ENCODE assay signal across 30 cellular contexts in the genomic region with DNA sequence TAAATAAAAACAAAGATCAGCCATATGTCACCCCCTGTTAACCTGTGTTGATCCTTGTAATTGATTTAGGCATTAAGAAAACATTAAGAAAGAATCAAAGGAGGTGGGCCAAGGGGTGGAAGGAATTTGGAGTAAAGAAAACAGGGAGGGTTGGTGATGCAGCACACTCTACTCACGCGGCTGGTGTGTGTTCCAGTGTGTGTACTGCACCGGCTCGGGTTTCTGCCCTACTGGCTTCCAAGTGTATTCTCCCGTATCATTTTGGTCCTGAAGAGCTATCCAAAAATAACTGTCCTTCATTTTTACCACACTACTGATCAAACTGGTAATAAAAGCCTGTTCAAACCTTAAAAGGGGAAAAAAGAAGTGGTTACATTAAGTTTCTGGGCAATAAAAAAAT. TPM values are rescaled to one million over a fixed set of nuclear protein-coding genes. Genes with fewer than 3 reads are reported as not detected.
"Had no signal": no experiment of that assay in that cellular context is flagged by ENCODE, and none has a peak within 500 bp of the region (broad histone marks: within the 10 kb centered on the region; RNA-seq: fewer than 3 reads in every experiment).

No MANE protein-coding gene starts in this region.

- H3K27ac ChIP-seq: adrenal gland, body of pancreas, colonic mucosa, epithelial cell of prostate, heart right ventricle, WERI-Rb-1 had no signal

- H3K4me1 ChIP-seq: adrenal gland, body of pancreas, colonic mucosa had no signal

- H3K9me3 ChIP-seq: adrenal gland, body of pancreas, colonic mucosa had no signal

- H3K36me3 ChIP-seq: adrenal gland, colonic mucosa, heart right ventricle, WERI-Rb-1 had no signal

- DNase-seq: activated B cell treated with CpG ODN at 0.5 μM for 24 hours; activated CD4-positive, alpha-beta T cell treated with anti-CD3 and anti-CD28 coated beads for 48 hours; activated CD4-positive, alpha-beta T cell treated with anti-CD3 and anti-CD28 coated beads, Interleukin-2, amount 50 U/mL, for 1 hour; activated CD4-positive, alpha-beta T cell treated with anti-CD3 and anti-CD28 coated beads, Interleukin-2, amount 50 U/mL, for 48 hours; activated CD8-positive, alpha-beta memory T cell treated with anti-CD3 and anti-CD28 coated beads for 24 hours; activated CD8-positive, alpha-beta T cell treated with anti-CD3 and anti-CD28 coated beads for 36 hours; activated effector memory CD4-positive, alpha-beta T cell treated with anti-CD3 and anti-CD28 coated beads, Interleukin-2, amount 50 U/mL, for 16 hours; activated naive CD4-positive, alpha-beta T cell treated with anti-CD3 and anti-CD28 coated beads for 36 hours; activated naive CD8-positive, alpha-beta T cell treated with anti-CD3 and anti-CD28 coated beads for 36 hours; activated naive CD8-positive, alpha-beta T cell treated with anti-CD3 and anti-CD28 coated beads, Interleukin-2, amount 50 U/mL, for 24 hours; activated T-cell treated with anti-CD3 and anti-CD28 coated beads, Interleukin-2, amount 50 U/mL, for 4 hours; adrenal gland; amygdala; aorta; body of pancreas; central memory CD4-positive, alpha-beta T cell; cerebellar nuclear complex; colonic mucosa; effector CD8-positive, alpha-beta T cell; foreskin fibroblast; glutamatergic neuron; heart right ventricle; T-helper 1 cell; T-helper 17 cell; T1000; WERI-Rb-1 had no signal

- ATAC-seq: activated CD4-positive, CD25-positive, alpha-beta regulatory T cell treated with anti-CD3 and anti-CD28 coated beads, Interleukin-2, amount 50 U/mL, for 24 hours; activated CD8-positive, alpha-beta T cell treated with anti-CD3 and anti-CD28 coated beads for 36 hours; activated naive CD8-positive, alpha-beta T cell treated with anti-CD3 and anti-CD28 coated beads, Interleukin-2, amount 50 U/mL, for 24 hours; activated T-cell treated with anti-CD3 and anti-CD28 coated beads, Interleukin-2, amount 50 U/mL, for 4 hours; body of pancreas; T-helper 17 cell had no signal

- H3K4me3 ChIP-seq: adrenal gland, body of pancreas, colonic mucosa, heart right ventricle had no signal

- H3K27me3 ChIP-seq: adrenal gland, body of pancreas, colonic mucosa, heart right ventricle had no signal

RNA-seq across cellular contexts. Expression of gene PLA2R1, which starts 56.9 kb away (rescaled TPM):
- total RNA-seq: activated B cell treated with CpG ODN at 0.5 μM for 24 hours; activated CD8-positive, alpha-beta T cell treated with anti-CD3 and anti-CD28 coated beads for 36 hours; activated naive CD4-positive, alpha-beta T cell treated with anti-CD3 and anti-CD28 coated beads for 36 hours; activated naive CD8-positive, alpha-beta T cell treated with anti-CD3 and anti-CD28 coated beads for 36 hours; activated T-helper 1 cell treated with anti-CD3 and anti-CD28 coated beads, Interleukin-12 subunit alpha, Interleukin-12 subunit beta, Interleukin-2, Interleukin-4 antibody, amounts not matched to agents 30 ng/mL and 10 ng/mL and 1 ng/mL, durations not matched to agents 14 hours and 24 hours and 36 hours; activated T-helper 2 cell treated with anti-CD3 and anti-CD28 coated beads, Interferon-gamma antibody, Interleukin-2, Interleukin-4, amounts not matched to agents 10 μg/mL and 5 μg/mL and 100 μg/mL, durations not matched to agents 14 hours and 24 hours and 36 hours; T-helper 17 cell had no signal
